ENCODE assay signal across 31 cellular contexts in the genomic region with DNA sequence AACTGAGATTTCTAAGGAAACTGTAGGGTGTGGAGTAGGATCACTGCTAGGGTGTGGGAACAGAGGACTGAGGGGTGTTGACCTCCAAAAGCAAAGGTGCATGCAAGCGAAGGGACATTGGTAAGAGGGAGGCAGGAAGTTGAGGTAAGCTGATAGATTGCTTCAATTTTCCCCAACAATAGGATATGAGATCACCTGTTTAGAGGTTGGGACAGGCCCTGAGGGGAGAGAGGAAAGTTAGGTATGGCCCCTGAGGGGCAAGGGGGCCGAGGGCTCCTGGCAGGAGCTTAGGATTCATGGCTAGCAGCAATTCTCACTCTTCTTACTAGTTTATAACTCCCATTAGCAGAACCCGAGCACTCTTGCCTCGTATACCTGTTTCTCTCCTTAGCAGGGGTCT.
"Had no signal": no experiment of that assay in that cellular context is flagged by ENCODE, and none has a peak within 500 bp of the region (broad histone marks: within the 10 kb centered on the region; RNA-seq: fewer than 3 reads in every experiment).

No MANE protein-coding gene starts in this region.

- H3K4me1 ChIP-seq: adrenal gland, body of pancreas, esophagus squamous epithelium had no signal

- H3K27me3 Mint-ChIP-seq: activated CD4-positive, alpha-beta T cell treated with anti-CD3 and anti-CD28 coated beads, Interleukin-2, amount 10 ng/mL, durations not matched to agents 7 days and 5 days; activated CD8-positive, alpha-beta memory T cell treated with anti-CD3 and anti-CD28 coated beads, Interleukin-2, amount 10 ng/mL, durations not matched to agents 7 days and 5 days; activated naive CD4-positive, alpha-beta T cell treated with anti-CD3 and anti-CD28 coated beads, Interleukin-2, amount 50 U/mL, for 24 hours; activated naive CD8-positive, alpha-beta T cell treated with anti-CD3 and anti-CD28 coated beads for 36 hours; activated naive CD8-positive, alpha-beta T cell treated with anti-CD3 and anti-CD28 coated beads, Interleukin-2, amount 50 U/mL, for 24 hours; effector memory CD8-positive, alpha-beta T cell had no signal

- ATAC-seq: activated CD8-positive, alpha-beta memory T cell treated with anti-CD3 and anti-CD28 coated beads, Interleukin-2, amount 10 ng/mL, durations not matched to agents 7 days and 5 days; activated CD8-positive, alpha-beta T cell treated with anti-CD3 and anti-CD28 coated beads, Interleukin-2, amount 10 ng/mL, durations not matched to agents 7 days and 5 days; activated naive CD8-positive, alpha-beta T cell treated with anti-CD3 and anti-CD28 coated beads, Interleukin-2, amount 50 U/mL, for 24 hours; body of pancreas; effector memory CD8-positive, alpha-beta T cell; gastroesophageal sphincter had no signal

- H3K4me3 ChIP-seq: adrenal gland, body of pancreas, esophagus squamous epithelium, gastroesophageal sphincter had no signal

- H3K9me3 ChIP-seq: adrenal gland, body of pancreas, esophagus squamous epithelium, gastroesophageal sphincter had no signal

- DNase-seq: activated CD4-positive, alpha-beta T cell treated with anti-CD3 and anti-CD28 coated beads for 1 hour; activated CD4-positive, alpha-beta T cell treated with anti-CD3 and anti-CD28 coated beads for 4 hours; activated CD4-positive, alpha-beta T cell treated with anti-CD3 and anti-CD28 coated beads, Interleukin-2, amount 10 ng/mL, durations not matched to agents 7 days and 5 days; activated CD4-positive, alpha-beta T cell treated with anti-CD3 and anti-CD28 coated beads, Interleukin-2, amount 50 U/mL, for 4 hours; activated CD8-positive, alpha-beta memory T cell treated with anti-CD3 and anti-CD28 coated beads, Interleukin-2, amount 10 ng/mL, durations not matched to agents 7 days and 5 days; activated CD8-positive, alpha-beta memory T cell treated with anti-CD3 and anti-CD28 coated beads, Interleukin-2, amount 50 U/mL, for 4 hours; activated CD8-positive, alpha-beta T cell treated with anti-CD3 and anti-CD28 coated beads, Interleukin-2, amount 10 ng/mL, durations not matched to agents 7 days and 5 days; activated effector memory CD4-positive, alpha-beta T cell treated with anti-CD3 and anti-CD28 coated beads, Interleukin-2, amount 50 U/mL, for 16 hours; activated naive CD4-positive, alpha-beta T cell treated with anti-CD3 and anti-CD28 coated beads for 36 hours; activated naive CD8-positive, alpha-beta T cell treated with anti-CD3 and anti-CD28 coated beads for 36 hours; activated naive CD8-positive, alpha-beta T cell treated with anti-CD3 and anti-CD28 coated beads, Interleukin-2, amount 50 U/mL, for 24 hours; activated T-cell treated with anti-CD3 and anti-CD28 coated beads, Interleukin-2, amount 50 U/mL, for 1 hour; activated T-cell treated with anti-CD3 and anti-CD28 coated beads, Interleukin-2, amount 50 U/mL, for 48 hours; adrenal gland; amygdala; aorta; body of pancreas; caudate nucleus; cortex of kidney; dermis blood vessel endothelial cell; effector CD4-positive, alpha-beta T cell; effector memory CD8-positive, alpha-beta T cell; esophagus squamous epithelium; foreskin melanocyte; T-helper 1 cell; T-helper 2 cell had no signal

- H3K4me3 Mint-ChIP-seq: activated CD4-positive, alpha-beta T cell treated with anti-CD3 and anti-CD28 coated beads, Interleukin-2, amount 10 ng/mL, durations not matched to agents 7 days and 5 days; activated CD8-positive, alpha-beta memory T cell treated with anti-CD3 and anti-CD28 coated beads, Interleukin-2, amount 10 ng/mL, durations not matched to agents 7 days and 5 days; activated CD8-positive, alpha-beta T cell treated with anti-CD3 and anti-CD28 coated beads, Interleukin-2, amount 10 ng/mL, durations not matched to agents 7 days and 5 days; activated naive CD4-positive, alpha-beta T cell treated with anti-CD3 and anti-CD28 coated beads for 36 hours; activated naive CD4-positive, alpha-beta T cell treated with anti-CD3 and anti-CD28 coated beads, Interleukin-2, amount 50 U/mL, for 24 hours; activated naive CD8-positive, alpha-beta T cell treated with anti-CD3 and anti-CD28 coated beads for 36 hours; activated naive CD8-positive, alpha-beta T cell treated with anti-CD3 and anti-CD28 coated beads, Interleukin-2, amount 50 U/mL, for 24 hours; activated T-helper 1 cell treated with anti-CD3 and anti-CD28 coated beads, Interleukin-12 subunit alpha, Interleukin-12 subunit beta, Interleukin-2, Interleukin-4 antibody, amounts not matched to agents 30 ng/mL and 10 ng/mL and 1 ng/mL, durations not matched to agents 14 hours and 24 hours and 36 hours; effector memory CD8-positive, alpha-beta T cell had no signal

- H3K36me3 ChIP-seq: adrenal gland, esophagus squamous epithelium, gastroesophageal sphincter had no signal

- H3K27ac Mint-ChIP-seq: activated CD4-positive, alpha-beta T cell treated with anti-CD3 and anti-CD28 coated beads, Interleukin-2, amount 10 ng/mL, durations not matched to agents 7 days and 5 days; activated CD8-positive, alpha-beta memory T cell treated with anti-CD3 and anti-CD28 coated beads, Interleukin-2, amount 10 ng/mL, durations not matched to agents 7 days and 5 days; activated CD8-positive, alpha-beta T cell treated with anti-CD3 and anti-CD28 coated beads, Interleukin-2, amount 10 ng/mL, durations not matched to agents 7 days and 5 days; activated naive CD4-positive, alpha-beta T cell treated with anti-CD3 and anti-CD28 coated beads for 36 hours; activated naive CD4-positive, alpha-beta T cell treated with anti-CD3 and anti-CD28 coated beads, Interleukin-2, amount 50 U/mL, for 24 hours; activated naive CD8-positive, alpha-beta T cell treated with anti-CD3 and anti-CD28 coated beads for 36 hours; activated naive CD8-positive, alpha-beta T cell treated with anti-CD3 and anti-CD28 coated beads, Interleukin-2, amount 50 U/mL, for 24 hours; activated T-helper 1 cell treated with anti-CD3 and anti-CD28 coated beads, Interleukin-12 subunit alpha, Interleukin-12 subunit beta, Interleukin-2, Interleukin-4 antibody, amounts not matched to agents 30 ng/mL and 10 ng/mL and 1 ng/mL, durations not matched to agents 14 hours and 24 hours and 36 hours; activated T-helper 2 cell treated with anti-CD3 and anti-CD28 coated beads, Interferon-gamma antibody, Interleukin-2, Interleukin-4, amounts not matched to agents 10 μg/mL and 5 μg/mL and 100 μg/mL, durations not matched to agents 14 hours and 24 hours and 36 hours; effector memory CD8-positive, alpha-beta T cell had no signal

- H3K9me3 Mint-ChIP-seq: activated CD4-positive, alpha-beta T cell treated with anti-CD3 and anti-CD28 coated beads, Interleukin-2, amount 10 ng/mL, durations not matched to agents 7 days and 5 days; activated naive CD4-positive, alpha-beta T cell treated with anti-CD3 and anti-CD28 coated beads for 36 hours; activated naive CD4-positive, alpha-beta T cell treated with anti-CD3 and anti-CD28 coated beads, Interleukin-2, amount 50 U/mL, for 24 hours; activated naive CD8-positive, alpha-beta T cell treated with anti-CD3 and anti-CD28 coated beads for 36 hours; activated naive CD8-positive, alpha-beta T cell treated with anti-CD3 and anti-CD28 coated beads, Interleukin-2, amount 50 U/mL, for 24 hours; activated T-helper 1 cell treated with anti-CD3 and anti-CD28 coated beads, Interleukin-12 subunit alpha, Interleukin-12 subunit beta, Interleukin-2, Interleukin-4 antibody, amounts not matched to agents 30 ng/mL and 10 ng/mL and 1 ng/mL, durations not matched to agents 14 hours and 24 hours and 36 hours; activated T-helper 2 cell treated with anti-CD3 and anti-CD28 coated beads, Interferon-gamma antibody, Interleukin-2, Interleukin-4, amounts not matched to agents 10 μg/mL and 5 μg/mL and 100 μg/mL, durations not matched to agents 14 hours and 24 hours and 36 hours; effector memory CD8-positive, alpha-beta T cell had no signal

- H3K36me3 Mint-ChIP-seq: activated CD8-positive, alpha-beta memory T cell treated with anti-CD3 and anti-CD28 coated beads, Interleukin-2, amount 10 ng/mL, durations not matched to agents 7 days and 5 days; activated naive CD4-positive, alpha-beta T cell treated with anti-CD3 and anti-CD28 coated beads, Interleukin-2, amount 50 U/mL, for 24 hours; activated naive CD8-positive, alpha-beta T cell treated with anti-CD3 and anti-CD28 coated beads for 36 hours had no signal

- H3K27ac ChIP-seq: adrenal gland, body of pancreas, epithelial cell of prostate, esophagus squamous epithelium, gastroesophageal sphincter had no signal

- H3K27me3 ChIP-seq: adrenal gland, body of pancreas, esophagus squamous epithelium, gastroesophageal sphincter had no signal
